ENCODE assay signal across 9 cellular contexts in the genomic region with DNA sequence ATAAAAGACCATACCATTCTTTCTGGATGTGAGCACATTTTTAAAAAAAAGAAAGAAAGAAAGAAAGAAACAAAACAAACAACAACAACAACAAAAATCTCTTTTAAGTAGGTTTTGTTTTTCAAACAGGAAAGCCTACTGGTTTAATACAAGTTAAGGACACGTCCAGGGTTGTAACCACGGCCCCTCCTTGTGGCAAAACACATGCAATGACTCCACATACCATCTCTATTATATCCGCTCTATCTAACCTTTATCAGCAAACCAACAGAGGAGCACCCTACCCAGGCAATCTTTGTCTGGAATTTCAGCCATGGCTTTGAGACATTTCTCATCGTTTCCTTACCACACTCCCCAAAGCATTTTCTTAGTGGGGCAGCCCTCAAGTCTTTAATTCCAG.
DNase-seq lines count a peak whose midpoint lies in the region; ATAC-seq and TF ChIP-seq lines count a peak whose summit lies in the region.
"Had no signal": no experiment of that assay in that cellular context is flagged by ENCODE, and none has a peak within 500 bp of the region (broad histone marks: within the 10 kb centered on the region; RNA-seq: fewer than 3 reads in every experiment).

No MANE protein-coding gene starts in this region.

- intact Hi-C loops in CD14-positive monocyte (cut with micrococcal nuclease): no loop called here

- H3K36me3 Mint-ChIP-seq in endodermal cell (ENCODE audit: low read depth) (no peaks in the 10 kb centered on the region), CD14-positive monocyte (no peaks in the 10 kb centered on the region)

- H3K36me3 ChIP-seq in endodermal cell (ENCODE audit: control insufficient read depth, insufficient read depth, low read length): peaks cover 3% of the 10 kb centered on the region

- H3K9me3 ChIP-seq in endodermal cell (ENCODE audit: control insufficient read depth, low read length): peaks cover 26% of the 10 kb centered on the region

- DNase-seq in HuH-7 (ENCODE audit: low spot score) (peak; percentile 7), NCI-H526 treated with DMSO at 0.1 percent for 48 hours (lab: John Stamatoyannopoulos, UW) (peak; percentile 64), endodermal cell (peak; percentile 84), pulmonary artery endothelial cell (ENCODE audit: low read depth, low spot score) (peak; percentile 15), GM03348 (ENCODE audit: low spot score) (no peak), CD14-positive monocyte (ENCODE audit: low spot score) (no peak)
- no peak for DNase-seq in stimulated activated CD4-positive, alpha-beta T cell treated with anti-CD3 and anti-CD28 coated beads, Interleukin-15, amount 100 ng/mL, for 24 hours
- DNase-seq: activated T-cell treated with anti-CD3 and anti-CD28 coated beads, Interleukin-2, amount 50 U/mL, for 4 hours had no signal

- ATAC-seq in HG03460 (IDR thresholded peaks at IDR 0.05; ENCODE audit: unreplicated experiment): no peak
- ATAC-seq: activated T-cell treated with anti-CD3 and anti-CD28 coated beads, Interleukin-2, amount 50 U/mL, for 4 hours had no signal

- H3K27me3 ChIP-seq in endodermal cell (ENCODE audit: control insufficient read depth, insufficient read depth, low read length, poor library complexity, severe bottlenecking): no peaks in the 10 kb centered on the region

- TF ChIP-seq CTCF in endodermal cell (conservative IDR thresholded peaks at IDR 0.05): peak; percentile 85
- TF ChIP-seq CTCF in CD14-positive monocyte (IDR thresholded peaks at IDR 0.05): no peak

- no peaks in the 10 kb centered on the region for H3K27me3 Mint-ChIP-seq in endodermal cell (ENCODE audit: insufficient read depth)
- peaks cover 1 to 4% (median 2%) of the 10 kb centered on the region in 3 donors for H3K27me3 Mint-ChIP-seq in CD14-positive monocyte (ENCODE audit: low read depth in 3 of 3)

- H3K4me1 ChIP-seq in endodermal cell (ENCODE audit: control insufficient read depth, insufficient read depth, low read length): peaks cover 9% of the 10 kb centered on the region

- no peak overlapping the region for H3K4me3 Mint-ChIP-seq in endodermal cell
- no peak overlapping the region for H3K4me3 Mint-ChIP-seq in CD14-positive monocyte
- H3K4me3 Mint-ChIP-seq: activated T-cell treated with anti-CD3 and anti-CD28 coated beads, Interleukin-2, amount 50 U/mL, for 4 hours had no signal

- H3K27ac Mint-ChIP-seq in endodermal cell (peak overlapping the region; percentile 40), CD14-positive monocyte (no peak overlapping the region)

- H3K9me3 Mint-ChIP-seq in endodermal cell: peaks cover 10% of the 10 kb centered on the region
- H3K9me3 Mint-ChIP-seq in CD14-positive monocyte: no peaks in the 10 kb centered on the region
- H3K9me3 Mint-ChIP-seq: activated T-cell treated with anti-CD3 and anti-CD28 coated beads, Interleukin-2, amount 50 U/mL, for 4 hours had no signal

- H3K4me1 Mint-ChIP-seq in endodermal cell (peaks cover 15% of the 10 kb centered on the region), CD14-positive monocyte (no peaks in the 10 kb centered on the region)

- no peak overlapping the region for H3K27ac ChIP-seq in endodermal cell (ENCODE audit: low read depth, low read length)

- no peak overlapping the region for H3K9ac ChIP-seq in endodermal cell (ENCODE audit: extremely low read depth, low read length, poor library complexity, severe bottlenecking)

- no peak overlapping the region for H3K4me3 ChIP-seq in endodermal cell (ENCODE audit: low read length)

- 26 to 38% methylated on average over 2 to 4 of the region's 4 CpGs for WGBS in endodermal cell (ENCODE audit: insufficient coverage in 1 of 2, insufficient read length in 1 of 2), 2 experiments

Comparison
In these comparisons a context has a peak if more than half of its experiments do, and no peak if none do; other contexts are left out.
1. DNase-seq: peak in HuH-7 (single experiment), NCI-H526 treated with DMSO at 0.1 percent for 48 hours (single experiment), endodermal cell (single experiment) and pulmonary artery endothelial cell (single experiment); none in GM03348 (single experiment), stimulated activated CD4-positive, alpha-beta T cell treated with anti-CD3 and anti-CD28 coated beads, Interleukin-15, amount 100 ng/mL, for 24 hours (single experiment) and CD14-positive monocyte (single experiment).